ENCODE assay signal across 14 cellular contexts in genomic region chr4:184529283-184529682, GRCh38. TPM values are rescaled to one million over a fixed set of nuclear protein-coding genes. Genes with fewer than 3 reads are reported as not detected.
DNase-seq lines count a peak whose midpoint lies in the region; ATAC-seq and TF ChIP-seq lines count a peak whose summit lies in the region.
"Had no signal": no experiment of that assay in that cellular context is flagged by ENCODE, and none has a peak within 500 bp of the region (broad histone marks: within the 10 kb centered on the region; RNA-seq: fewer than 3 reads in every experiment).

No MANE protein-coding gene starts in this region.

- ATAC-seq in naive B cell (ENCODE audit: low read depth in 2 of 2) (no peak), HG03280 (IDR thresholded peaks at IDR 0.05; ENCODE audit: unreplicated experiment) (no peak), GM18517 (IDR thresholded peaks at IDR 0.05; ENCODE audit: unreplicated experiment) (no peak)
- ATAC-seq: activated T-helper 17 cell treated with anti-CD3 and anti-CD28 coated beads, Interleukin-2, amount 50 U/mL, for 72 hours; left colon; SK-N-SH treated with all-trans-retinoic acid at 6 μM for 48 hours; stimulated activated memory B cell treated with anti-CD40 and anti-IgM and Interleukin-4, amounts not matched to agents 10 μg/mL and 1 μg/mL and 100 μg/mL, for 72 hours had no signal

- CTCF ChIA-PET in activated CD4-positive, alpha-beta memory T cell treated with anti-CD3 and anti-CD28 coated beads for 36 hours (lab: Charles Lee): no interaction called here

- H3K36me3 Mint-ChIP-seq in naive B cell: no peaks in the 10 kb centered on the region
- H3K36me3 Mint-ChIP-seq in activated CD4-positive, alpha-beta memory T cell treated with anti-CD3 and anti-CD28 coated beads for 36 hours: peaks cover 10% of the 10 kb centered on the region

- TF ChIP-seq CTCF in NB4 (IDR thresholded peaks at IDR 0.05; ENCODE audit: low read depth, low read length): no peak
- TF ChIP-seq CTCF in breast epithelium (IDR thresholded peaks at IDR 0.05): no peak
- no peak for TF ChIP-seq CTCF in Peyer's patch (IDR thresholded peaks at IDR 0.05)

- no peak overlapping the region for H3K4me3 ChIP-seq in NB4 (ENCODE audit: low read depth, low read length)
- H3K4me3 ChIP-seq in breast epithelium: no peak overlapping the region
- H3K4me3 ChIP-seq in Peyer's patch: no peak overlapping the region
- H3K4me3 ChIP-seq: ovary had no signal

- H3K9me3 ChIP-seq in breast epithelium: no peaks in the 10 kb centered on the region
- H3K9me3 ChIP-seq in Peyer's patch: no peaks in the 10 kb centered on the region
- H3K9me3 ChIP-seq: ovary had no signal

- no peaks in the 10 kb centered on the region for H3K27me3 Mint-ChIP-seq in naive B cell
- no peaks in the 10 kb centered on the region for H3K27me3 Mint-ChIP-seq in activated CD4-positive, alpha-beta memory T cell treated with anti-CD3 and anti-CD28 coated beads for 36 hours
- H3K27me3 Mint-ChIP-seq: activated T-helper 17 cell treated with anti-CD3 and anti-CD28 coated beads, Interleukin-2, amount 50 U/mL, for 72 hours; stimulated activated memory B cell treated with anti-CD40 and anti-IgM and Interleukin-4, amounts not matched to agents 10 μg/mL and 1 μg/mL and 100 μg/mL, for 72 hours had no signal

- H3K27me3 ChIP-seq in breast epithelium: no peaks in the 10 kb centered on the region
- no peaks in the 10 kb centered on the region for H3K27me3 ChIP-seq in Peyer's patch
- H3K27me3 ChIP-seq: ovary had no signal

- H3K4me1 ChIP-seq in breast epithelium: peaks cover 0 to 3% of the 10 kb centered on the region in 2 donors
- H3K4me1 ChIP-seq in Peyer's patch: peaks cover 0 to 5% (median 2%) of the 10 kb centered on the region in 4 donors

- H3K36me3 ChIP-seq in breast epithelium (no peaks in the 10 kb centered on the region), Peyer's patch (no peaks in the 10 kb centered on the region)
- H3K36me3 ChIP-seq: ovary had no signal

- peak; percentile 99 for DNase-seq in COLO829 (ENCODE audit: low spot score)
- peak; percentile 87 for DNase-seq in NB4 (ENCODE audit: low read depth)
- DNase-seq in breast epithelium (ENCODE audit: low spot score in 2 of 2): peak in 1 of 2 donors; percentile 67
- DNase-seq in naive B cell: no peak
- no peak for DNase-seq in activated CD4-positive, alpha-beta memory T cell treated with anti-CD3 and anti-CD28 coated beads for 36 hours
- DNase-seq in Peyer's patch: no peak
- DNase-seq: left colon, NCI-H510A, ovary had no signal

- peak overlapping the region in 5 of 6 donors; percentile 29 to 80 (median 41) for H3K27ac Mint-ChIP-seq in naive B cell
- H3K27ac Mint-ChIP-seq in activated CD4-positive, alpha-beta memory T cell treated with anti-CD3 and anti-CD28 coated beads for 36 hours: no peak overlapping the region
- H3K27ac Mint-ChIP-seq: activated T-helper 17 cell treated with anti-CD3 and anti-CD28 coated beads, Interleukin-2, amount 50 U/mL, for 72 hours; stimulated activated memory B cell treated with anti-CD40 and anti-IgM and Interleukin-4, amounts not matched to agents 10 μg/mL and 1 μg/mL and 100 μg/mL, for 72 hours had no signal

- H3K4me1 Mint-ChIP-seq in naive B cell: peaks cover 62 to 89% (median 87%) of the 10 kb centered on the region in 3 donors
- H3K4me1 Mint-ChIP-seq in activated CD4-positive, alpha-beta memory T cell treated with anti-CD3 and anti-CD28 coated beads for 36 hours (ENCODE audit: low read depth): peaks cover 19% of the 10 kb centered on the region

- H3K9me3 Mint-ChIP-seq in naive B cell: peaks cover 0 to 13% (median 5%) of the 10 kb centered on the region in 7 donors
- H3K9me3 Mint-ChIP-seq in activated CD4-positive, alpha-beta memory T cell treated with anti-CD3 and anti-CD28 coated beads for 36 hours: peaks cover 15% of the 10 kb centered on the region
- H3K9me3 Mint-ChIP-seq: stimulated activated memory B cell treated with anti-CD40 and anti-IgM and Interleukin-4, amounts not matched to agents 10 μg/mL and 1 μg/mL and 100 μg/mL, for 72 hours had no signal

- intact Hi-C loops in breast epithelium (cut with DNase I; ENCODE audit: low total_unique reads): loop anchor here (5.0 kb wide), 1 partner anchor 257 kb away; no protein-coding TSS in a partner anchor
- intact Hi-C loops in activated CD4-positive, alpha-beta memory T cell treated with anti-CD3 and anti-CD28 coated beads for 36 hours (cut with micrococcal nuclease): no loop called here

- POLR2A ChIA-PET in activated CD4-positive, alpha-beta memory T cell treated with anti-CD3 and anti-CD28 coated beads for 36 hours (lab: Charles Lee): no interaction called here

- no peak for TF ChIP-seq POLR2A in NB4 (IDR thresholded peaks at IDR 0.05; ENCODE audit: extremely low read depth, insufficient read length)
- TF ChIP-seq POLR2A in breast epithelium (IDR thresholded peaks at IDR 0.05): no peak
- no peak for TF ChIP-seq POLR2A in Peyer's patch (IDR thresholded peaks at IDR 0.05)

- H3K4me3 Mint-ChIP-seq in naive B cell: peak overlapping the region in 4 of 8 donors; percentile 16 to 53 (median 34)
- no peak overlapping the region for H3K4me3 Mint-ChIP-seq in activated CD4-positive, alpha-beta memory T cell treated with anti-CD3 and anti-CD28 coated beads for 36 hours
- H3K4me3 Mint-ChIP-seq: activated T-helper 17 cell treated with anti-CD3 and anti-CD28 coated beads, Interleukin-2, amount 50 U/mL, for 72 hours; stimulated activated memory B cell treated with anti-CD40 and anti-IgM and Interleukin-4, amounts not matched to agents 10 μg/mL and 1 μg/mL and 100 μg/mL, for 72 hours had no signal

- H3K27ac ChIP-seq in breast epithelium: peak overlapping the region; percentile 22 to 61
- H3K27ac ChIP-seq in Peyer's patch: no peak overlapping the region
- H3K27ac ChIP-seq: ovary had no signal

RNA-seq across cellular contexts. Expression of gene IRF2, which starts 54.9 kb away (rescaled TPM):
- total RNA-seq in breast epithelium (10 to 100 TPM; 27.4 to 57.8 (median 36.4) TPM), Peyer's patch (10 to 100 TPM; 28.0 to 42.8 (median 39.2) TPM)
- 100 to 1,000 TPM; 119 to 174 (median 151) TPM for polyA plus RNA-seq in naive B cell (ENCODE audit: low read depth in 6 of 6)
- total RNA-seq in activated CD4-positive, alpha-beta memory T cell treated with anti-CD3 and anti-CD28 coated beads for 36 hours: 10 to 100 TPM; 48.1 to 50.9 TPM

Comparison
In these comparisons a context has a peak if more than half of its experiments do, and no peak if none do; other contexts are left out.
1. DNase-seq: peak in COLO829 (single experiment) and NB4 (single experiment); none in naive B cell (single experiment), activated CD4-positive, alpha-beta memory T cell treated with anti-CD3 and anti-CD28 coated beads for 36 hours (single experiment) and Peyer's patch (0 of 3).
2. H3K27ac ChIP-seq: peak in breast epithelium (2 of 2); none in Peyer's patch (0 of 4).